ENCODE assay signal across 8 cellular contexts in the genomic region with DNA sequence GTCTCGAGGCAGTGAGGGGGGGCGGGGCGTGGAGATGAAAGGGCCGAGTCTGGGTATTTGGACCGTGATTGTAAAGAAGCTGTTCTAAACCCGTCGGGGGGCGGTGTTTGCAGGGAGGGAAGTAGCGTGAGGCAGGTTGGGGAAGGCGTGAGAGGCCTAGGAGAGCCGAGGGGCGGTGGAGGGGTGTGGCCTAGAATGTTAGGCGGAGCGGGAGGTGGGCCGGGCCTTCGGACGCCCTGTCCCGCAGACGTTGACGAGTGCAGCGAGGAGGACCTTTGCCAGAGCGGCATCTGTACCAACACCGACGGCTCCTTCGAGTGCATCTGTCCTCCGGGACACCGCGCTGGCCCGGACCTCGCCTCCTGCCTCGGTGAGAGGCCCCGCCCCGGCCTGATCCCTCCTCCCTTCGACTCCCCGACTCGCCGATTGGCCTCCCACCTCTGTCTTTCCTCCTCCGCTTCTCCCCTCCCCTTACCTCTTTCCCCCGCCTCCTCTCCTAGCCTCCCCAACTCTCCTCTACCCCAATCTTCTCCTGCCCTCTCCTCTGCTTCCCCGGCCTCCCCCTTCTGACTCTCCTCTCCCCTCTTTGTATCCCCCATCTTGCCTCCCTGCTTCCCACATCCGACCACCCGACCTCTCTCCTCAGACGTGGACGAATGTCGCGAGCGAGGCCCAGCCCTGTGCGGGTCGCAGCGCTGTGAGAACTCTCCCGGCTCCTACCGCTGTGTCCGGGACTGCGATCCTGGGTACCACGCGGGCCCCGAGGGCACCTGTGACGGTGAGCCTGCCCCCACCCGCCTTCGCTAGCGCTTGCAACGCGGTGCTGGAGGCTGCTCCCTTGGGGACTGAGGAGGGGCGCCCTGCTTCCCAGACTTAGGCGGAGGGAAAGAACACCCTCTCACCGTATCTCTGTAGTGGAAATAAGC.
A peak's percentile ranks its signal among the peaks of the same experiment; 100 is the strongest.
DNase-seq lines count a peak whose midpoint lies in the region; ATAC-seq and TF ChIP-seq lines count a peak whose summit lies in the region.

No MANE protein-coding gene starts in this region.

- CTCF ChIA-PET in GM10248 (lab: Yijun Ruan, JAX), result interaction anchor here (0.9 to 4.8 kb wide), 6 partner anchors 9 to 150 kb away, joined by 3 to 47 read pairs (median 6); no protein-coding TSS in a partner anchor

- POLR2A ChIA-PET in GM10248 (lab: Yijun Ruan, JAX), result interaction anchor here (0.5 kb wide), 1 partner anchor 1630 kb away, joined by 3 read pairs; no protein-coding TSS in a partner anchor

- no peaks in the 10 kb centered on the region for H3K36me3 ChIP-seq in muscle layer of duodenum (ENCODE audit: control insufficient read depth in 1 of 2, insufficient read depth in 2 of 2, low read length in 2 of 2)

- no peaks in the 10 kb centered on the region for H3K9me3 ChIP-seq in muscle layer of duodenum (ENCODE audit: control insufficient read depth in 1 of 2, low read length in 2 of 2)

- peak overlapping the region; percentile 85 for H3K27ac ChIP-seq in muscle layer of duodenum (ENCODE audit: low read length)

- ATAC-seq in HG02973 (IDR thresholded peaks at IDR 0.05; ENCODE audit: unreplicated experiment) (peak; percentile 35), GM21526 (IDR thresholded peaks at IDR 0.05; ENCODE audit: low FRiP score, unreplicated experiment) (no peak)

- peak overlapping the region; percentile 63 to 68 for H3K4me3 ChIP-seq in muscle layer of duodenum (ENCODE audit: low read depth in 1 of 2, low read length in 2 of 2)

- H3K4me1 ChIP-seq in muscle layer of duodenum (ENCODE audit: control insufficient read depth in 1 of 2, insufficient read depth in 2 of 2, low read length in 2 of 2), result peaks cover 0 to 20% of the 10 kb centered on the region in 2 donors

- no peak for TF ChIP-seq CTCF in GM10248 (IDR thresholded peaks at IDR 0.05; ENCODE audit: control extremely low read depth, extremely low read depth, low read depth, missing control alignments)

- DNase-seq in GM10248 (ENCODE audit: extremely low spot score) (peak; percentile 91), NCI-H69 (lab: John Stamatoyannopoulos, UW) (peak; percentile 76), epidermal melanocyte (ENCODE audit: insufficient read length, low spot score) (peak; percentile 97)
- peak; percentile 63 to 73 (median 71) for DNase-seq in activated CD8-positive, alpha-beta memory T cell treated with anti-CD3 and anti-CD28 coated beads for 48 hours (ENCODE audit: low read depth in 2 of 3, low spot score in 2 of 3)
- DNase-seq in stimulated activated naive CD4-positive, alpha-beta T cell (lab: John Stamatoyannopoulos, UW), result peak; percentile 77 to 94 (median 82)

- no peaks in the 10 kb centered on the region for H3K27me3 ChIP-seq in muscle layer of duodenum (ENCODE audit: low read depth, low read length)
